Comparison of ENCODE assay signal across 8 cellular contexts in genomic region chr17:35368086-35368824, GRCh38. TPM values are rescaled to one million over a fixed set of nuclear protein-coding genes. Genes with fewer than 3 reads are reported as not detected.
DNase-seq lines count a peak whose midpoint lies in the region; ATAC-seq and TF ChIP-seq lines count a peak whose summit lies in the region.

No MANE protein-coding gene starts in this region.

- H3K4me3 ChIP-seq in GM06990 (replicated peaks; ENCODE audit: low read depth, low read length), result peak overlapping the region; percentile 27

- peak; percentile 74 for DNase-seq in GM06990 (ENCODE audit: extremely low read depth, insufficient read length)
- peak; percentile 25 for DNase-seq in activated CD4-positive, alpha-beta memory T cell treated with anti-CD3 and anti-CD28 coated beads, Interleukin-2, amount 10 ng/mL, durations not matched to agents 7 days and 5 days
- peak; percentile 86 for DNase-seq in pons (ENCODE audit: low spot score)
- no peak for DNase-seq in NCI-H128 (lab: John Stamatoyannopoulos, UW; ENCODE audit: unreplicated experiment)
- DNase-seq in LoVo (ENCODE audit: low spot score), result no peak
- no peak for DNase-seq in NCI-H82 treated with DMSO at 0.1 percent for 48 hours (lab: John Stamatoyannopoulos, UW; ENCODE audit: unreplicated experiment)

- H3K4me3 Mint-ChIP-seq in activated CD4-positive, alpha-beta memory T cell treated with anti-CD3 and anti-CD28 coated beads, Interleukin-2, amount 10 ng/mL, durations not matched to agents 7 days and 5 days, result no peak overlapping the region

- H3K36me3 Mint-ChIP-seq in activated CD4-positive, alpha-beta memory T cell treated with anti-CD3 and anti-CD28 coated beads, Interleukin-2, amount 10 ng/mL, durations not matched to agents 7 days and 5 days (ENCODE audit: low read depth), result peaks cover 81% of the 10 kb centered on the region

- no peak for TF ChIP-seq CTCF in GM06990 (IDR thresholded peaks at IDR 0.05; ENCODE audit: insufficient read depth, low read length, poor library complexity, severe bottlenecking)

- H3K27ac Mint-ChIP-seq in activated CD4-positive, alpha-beta memory T cell treated with anti-CD3 and anti-CD28 coated beads, Interleukin-2, amount 10 ng/mL, durations not matched to agents 7 days and 5 days, result peak overlapping the region; percentile 42

- peaks cover 2% of the 10 kb centered on the region for H3K36me3 ChIP-seq in GM06990 (ENCODE audit: control insufficient read depth, insufficient read depth, low read length)

- no peaks in the 10 kb centered on the region for H3K27me3 ChIP-seq in GM06990 (replicated peaks; ENCODE audit: control insufficient read depth, insufficient read depth, low read length)

- peaks cover 76% of the 10 kb centered on the region for H3K4me1 Mint-ChIP-seq in activated CD4-positive, alpha-beta memory T cell treated with anti-CD3 and anti-CD28 coated beads, Interleukin-2, amount 10 ng/mL, durations not matched to agents 7 days and 5 days

- peaks cover 21% of the 10 kb centered on the region for H3K9me3 Mint-ChIP-seq in activated CD4-positive, alpha-beta memory T cell treated with anti-CD3 and anti-CD28 coated beads, Interleukin-2, amount 10 ng/mL, durations not matched to agents 7 days and 5 days

- no peaks in the 10 kb centered on the region for H3K27me3 Mint-ChIP-seq in activated CD4-positive, alpha-beta memory T cell treated with anti-CD3 and anti-CD28 coated beads, Interleukin-2, amount 10 ng/mL, durations not matched to agents 7 days and 5 days

- POLR2A ChIA-PET in activated CD4-positive, alpha-beta memory T cell treated with anti-CD3 and anti-CD28 coated beads, Interleukin-2, amount 10 ng/mL, durations not matched to agents 7 days and 5 days (lab: Charles Lee), result interaction anchor here (0.7 to 0.9 kb wide), 2 partner anchors 119 to 170 kb away, joined by 3 read pairs; no protein-coding TSS in a partner anchor

- CTCF ChIA-PET in activated CD4-positive, alpha-beta memory T cell treated with anti-CD3 and anti-CD28 coated beads, Interleukin-2, amount 10 ng/mL, durations not matched to agents 7 days and 5 days (lab: Charles Lee), result no interaction called here

- ATAC-seq in GM19467 (IDR thresholded peaks at IDR 0.05; ENCODE audit: unreplicated experiment) (peak; percentile 94), HG03439 (IDR thresholded peaks at IDR 0.05; ENCODE audit: unreplicated experiment) (peak; percentile 86)

RNA-seq across cellular contexts. Expression of gene SLFN11, which starts 5.2 kb away (rescaled TPM):
- total RNA-seq in activated CD4-positive, alpha-beta memory T cell treated with anti-CD3 and anti-CD28 coated beads, Interleukin-2, amount 10 ng/mL, durations not matched to agents 7 days and 5 days, result 10 to 100 TPM; 67.5 to 72.6 TPM

Comparison
In these comparisons a context has a peak if more than half of its experiments do, and no peak if none do; other contexts are left out.
1. DNase-seq: peak in GM06990 (single experiment), activated CD4-positive, alpha-beta memory T cell treated with anti-CD3 and anti-CD28 coated beads, Interleukin-2, amount 10 ng/mL, durations not matched to agents 7 days and 5 days (single experiment) and pons (single experiment); none in NCI-H128 (single experiment), LoVo (single experiment) and NCI-H82 treated with DMSO at 0.1 percent for 48 hours (single experiment).